Comparison of ENCODE assay signal across 12 cellular contexts in the genomic region with DNA sequence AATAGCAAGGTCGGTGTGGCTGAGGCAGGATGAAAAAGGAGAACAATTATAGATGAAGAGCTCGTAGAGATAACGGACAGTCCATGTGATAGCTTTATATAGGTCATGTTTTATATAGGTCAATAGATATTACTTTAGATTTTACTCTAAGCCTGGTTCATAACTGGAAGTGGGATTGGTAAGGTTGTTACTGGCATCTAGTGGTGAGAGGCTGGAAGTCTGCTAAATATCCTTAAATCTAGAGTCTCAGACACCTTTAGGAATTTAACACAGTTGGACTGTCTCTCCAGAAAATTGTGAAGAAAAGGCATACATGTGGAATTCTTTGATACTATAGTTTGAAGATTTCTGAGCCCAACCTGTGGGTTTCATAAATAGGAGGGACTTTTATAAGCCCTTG.
DNase-seq lines count a peak whose midpoint lies in the region; ATAC-seq, FAIRE-seq and TF ChIP-seq lines count a peak whose summit lies in the region.
"Had no signal": no experiment of that assay in that cellular context is flagged by ENCODE, and none has a peak within 500 bp of the region (broad histone marks: within the 10 kb centered on the region; RNA-seq: fewer than 3 reads in every experiment).

No MANE protein-coding gene starts in this region.

- FAIRE-seq in GM12892 (lab: Jason Lieb, UNC), result no peak

- H3K9me3 ChIP-seq in OCI-LY1 (ENCODE audit: low read length), result no peaks in the 10 kb centered on the region

- H3K36me3 ChIP-seq in OCI-LY1 (ENCODE audit: insufficient read depth, low read length), result no peaks in the 10 kb centered on the region

- no peak overlapping the region for H3K4me2 ChIP-seq in OCI-LY1 (ENCODE audit: low read length)

- no peak for TF ChIP-seq POLR2A in GM12892 (IDR thresholded peaks at IDR 0.05; ENCODE audit: low read depth, low read length)

- DNase-seq in A172 (ENCODE audit: low spot score) (peak; percentile 25), GM10266 (ENCODE audit: extremely low spot score) (peak; percentile 5), fibroblast of villous mesenchyme (ENCODE audit: low read depth) (peak; percentile 3), cortex of kidney (lab: John Stamatoyannopoulos, UW) (no peak), DMS79 treated with DMSO at 0.1 percent for 48 hours (lab: John Stamatoyannopoulos, UW) (no peak), GM12892 (ENCODE audit: insufficient read length) (no peak)
- DNase-seq: AML-193; effector CD8-positive, alpha-beta T cell; NCI-H1417; retina had no signal

- no peaks in the 10 kb centered on the region for H3F3A ChIP-seq in OCI-LY1 (ENCODE audit: insufficient read depth, low read length)

- no peaks in the 10 kb centered on the region for H4K20me1 ChIP-seq in OCI-LY1 (ENCODE audit: insufficient read depth, low read length)

- no peak overlapping the region for H2AFZ ChIP-seq in OCI-LY1 (ENCODE audit: low read length)

- H3K27ac ChIP-seq in OCI-LY1 (ENCODE audit: low read depth, low read length, poor library complexity, severe bottlenecking), result no peak overlapping the region

- H3K79me2 ChIP-seq in OCI-LY1 (ENCODE audit: insufficient read depth, low read length), result no peaks in the 10 kb centered on the region

- no peaks in the 10 kb centered on the region for H3K9me2 ChIP-seq in OCI-LY1 (ENCODE audit: low read depth, low read length)

- H3K4me3 ChIP-seq in OCI-LY1 (ENCODE audit: low read depth, low read length, poor library complexity, severe bottlenecking), result no peak overlapping the region
- H3K4me3 ChIP-seq in fibroblast of villous mesenchyme (ENCODE audit: low read depth, low read length), result no peak overlapping the region

- TF ChIP-seq CTCF in GM10266 (IDR thresholded peaks at IDR 0.05; ENCODE audit: control insufficient read depth, insufficient read depth, low read depth, missing control alignments) (peak; percentile 42), OCI-LY1 (IDR thresholded peaks at IDR 0.05; ENCODE audit: low read length) (peak; percentile 30; the same call in 1 of the 2 replicates), fibroblast of villous mesenchyme (IDR thresholded peaks at IDR 0.05; ENCODE audit: insufficient read depth, low read depth, low read length) (peak; percentile 32)

- ATAC-seq in GM19328 (IDR thresholded peaks at IDR 0.05; ENCODE audit: unreplicated experiment), result no peak

- H3K9ac ChIP-seq in OCI-LY1 (ENCODE audit: low read length), result no peak overlapping the region

- no peaks in the 10 kb centered on the region for H3K4me1 ChIP-seq in OCI-LY1 (ENCODE audit: insufficient read depth, low read length, severe bottlenecking)

- H3K27me3 ChIP-seq in OCI-LY1 (ENCODE audit: insufficient read depth, low read length), result no peaks in the 10 kb centered on the region

Comparison
In these comparisons a context has a peak if more than half of its experiments do, and no peak if none do; other contexts are left out.
1. DNase-seq: peak in A172 (single experiment), GM10266 (single experiment) and fibroblast of villous mesenchyme (single experiment); none in cortex of kidney (single experiment), DMS79 treated with DMSO at 0.1 percent for 48 hours (single experiment) and GM12892 (single experiment).
2. Peak in every context shown above with its lines, with median percentiles within 50 percentile points of each other: CTCF ChIP-seq.